In the genomic region with DNA sequence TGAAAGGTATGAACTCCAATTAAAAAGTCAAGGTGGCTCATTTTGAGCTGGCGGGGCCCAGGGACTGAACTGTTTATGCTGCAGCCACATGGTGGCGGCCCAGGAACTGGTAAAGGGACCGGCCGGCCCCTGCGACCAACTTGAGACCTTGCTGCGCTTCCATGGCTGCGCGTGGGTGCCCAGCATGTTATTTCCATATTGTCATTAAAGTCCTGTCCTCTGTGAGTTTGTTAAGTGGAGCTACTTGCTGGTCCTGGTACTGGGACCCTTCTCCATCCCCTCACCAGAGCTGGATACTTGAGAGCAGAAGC, we compare ENCODE assay signal across 1 cellular context.
TF ChIP-seq lines count a peak whose summit lies in the region.

No MANE protein-coding gene starts in this region.

TF ChIP-seq in HCT116, 20 proteins besides CTCF, POLR2A, EP300 and RAD21 (continued from another document):
- TF ChIP-seq, protein P1, sequence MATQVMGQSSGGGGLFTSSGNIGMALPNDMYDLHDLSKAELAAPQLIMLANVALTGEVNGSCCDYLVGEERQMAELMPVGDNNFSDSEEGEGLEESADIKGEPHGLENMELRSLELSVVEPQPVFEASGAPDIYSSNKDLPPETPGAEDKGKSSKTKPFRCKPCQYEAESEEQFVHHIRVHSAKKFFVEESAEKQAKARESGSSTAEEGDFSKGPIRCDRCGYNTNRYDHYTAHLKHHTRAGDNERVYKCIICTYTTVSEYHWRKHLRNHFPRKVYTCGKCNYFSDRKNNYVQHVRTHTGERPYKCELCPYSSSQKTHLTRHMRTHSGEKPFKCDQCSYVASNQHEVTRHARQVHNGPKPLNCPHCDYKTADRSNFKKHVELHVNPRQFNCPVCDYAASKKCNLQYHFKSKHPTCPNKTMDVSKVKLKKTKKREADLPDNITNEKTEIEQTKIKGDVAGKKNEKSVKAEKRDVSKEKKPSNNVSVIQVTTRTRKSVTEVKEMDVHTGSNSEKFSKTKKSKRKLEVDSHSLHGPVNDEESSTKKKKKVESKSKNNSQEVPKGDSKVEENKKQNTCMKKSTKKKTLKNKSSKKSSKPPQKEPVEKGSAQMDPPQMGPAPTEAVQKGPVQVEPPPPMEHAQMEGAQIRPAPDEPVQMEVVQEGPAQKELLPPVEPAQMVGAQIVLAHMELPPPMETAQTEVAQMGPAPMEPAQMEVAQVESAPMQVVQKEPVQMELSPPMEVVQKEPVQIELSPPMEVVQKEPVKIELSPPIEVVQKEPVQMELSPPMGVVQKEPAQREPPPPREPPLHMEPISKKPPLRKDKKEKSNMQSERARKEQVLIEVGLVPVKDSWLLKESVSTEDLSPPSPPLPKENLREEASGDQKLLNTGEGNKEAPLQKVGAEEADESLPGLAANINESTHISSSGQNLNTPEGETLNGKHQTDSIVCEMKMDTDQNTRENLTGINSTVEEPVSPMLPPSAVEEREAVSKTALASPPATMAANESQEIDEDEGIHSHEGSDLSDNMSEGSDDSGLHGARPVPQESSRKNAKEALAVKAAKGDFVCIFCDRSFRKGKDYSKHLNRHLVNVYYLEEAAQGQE (IDR thresholded peaks at IDR 0.05; ENCODE audit: low read depth) = no peak
- TF ChIP-seq EZH2 (IDR thresholded peaks at IDR 0.05) (no peak), SIN3A (IDR thresholded peaks at IDR 0.05; ENCODE audit: low read depth) (no peak), CEBPB (IDR thresholded peaks at IDR 0.05; ENCODE audit: low read depth) (no peak), ELF1 (IDR thresholded peaks at IDR 0.05; ENCODE audit: borderline replicate concordance, low read depth) (no peak), SP1 (IDR thresholded peaks at IDR 0.05; ENCODE audit: low read depth) (no peak), TCF7L2 (IDR thresholded peaks at IDR 0.05; ENCODE audit: borderline replicate concordance, extremely low read depth, insufficient read depth, insufficient read length) (no peak), SRF (IDR thresholded peaks at IDR 0.05; ENCODE audit: low read depth) (no peak), EGR1 (IDR thresholded peaks at IDR 0.05; ENCODE audit: low read depth) (no peak), JUND (IDR thresholded peaks at IDR 0.05) (no peak)
- TF ChIP-seq, protein P2, sequence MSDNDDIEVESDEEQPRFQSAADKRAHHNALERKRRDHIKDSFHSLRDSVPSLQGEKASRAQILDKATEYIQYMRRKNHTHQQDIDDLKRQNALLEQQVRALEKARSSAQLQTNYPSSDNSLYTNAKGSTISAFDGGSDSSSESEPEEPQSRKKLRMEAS (IDR thresholded peaks at IDR 0.05) = no peak
- TF ChIP-seq, protein P3, sequence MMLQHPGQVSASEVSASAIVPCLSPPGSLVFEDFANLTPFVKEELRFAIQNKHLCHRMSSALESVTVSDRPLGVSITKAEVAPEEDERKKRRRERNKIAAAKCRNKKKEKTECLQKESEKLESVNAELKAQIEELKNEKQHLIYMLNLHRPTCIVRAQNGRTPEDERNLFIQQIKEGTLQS (IDR thresholded peaks at IDR 0.05) = no peak
- TF ChIP-seq, protein P4, sequence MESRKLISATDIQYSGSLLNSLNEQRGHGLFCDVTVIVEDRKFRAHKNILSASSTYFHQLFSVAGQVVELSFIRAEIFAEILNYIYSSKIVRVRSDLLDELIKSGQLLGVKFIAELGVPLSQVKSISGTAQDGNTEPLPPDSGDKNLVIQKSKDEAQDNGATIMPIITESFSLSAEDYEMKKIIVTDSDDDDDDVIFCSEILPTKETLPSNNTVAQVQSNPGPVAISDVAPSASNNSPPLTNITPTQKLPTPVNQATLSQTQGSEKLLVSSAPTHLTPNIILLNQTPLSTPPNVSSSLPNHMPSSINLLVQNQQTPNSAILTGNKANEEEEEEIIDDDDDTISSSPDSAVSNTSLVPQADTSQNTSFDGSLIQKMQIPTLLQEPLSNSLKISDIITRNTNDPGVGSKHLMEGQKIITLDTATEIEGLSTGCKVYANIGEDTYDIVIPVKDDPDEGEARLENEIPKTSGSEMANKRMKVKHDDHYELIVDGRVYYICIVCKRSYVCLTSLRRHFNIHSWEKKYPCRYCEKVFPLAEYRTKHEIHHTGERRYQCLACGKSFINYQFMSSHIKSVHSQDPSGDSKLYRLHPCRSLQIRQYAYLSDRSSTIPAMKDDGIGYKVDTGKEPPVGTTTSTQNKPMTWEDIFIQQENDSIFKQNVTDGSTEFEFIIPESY (IDR thresholded peaks at IDR 0.05; ENCODE audit: extremely low read depth, insufficient replicate concordance, low read length) = no peak
TF ChIP-seq in HCT116: peak in this region for 0.
